16 cellular contexts compared by ENCODE assay signal in the genomic region with DNA sequence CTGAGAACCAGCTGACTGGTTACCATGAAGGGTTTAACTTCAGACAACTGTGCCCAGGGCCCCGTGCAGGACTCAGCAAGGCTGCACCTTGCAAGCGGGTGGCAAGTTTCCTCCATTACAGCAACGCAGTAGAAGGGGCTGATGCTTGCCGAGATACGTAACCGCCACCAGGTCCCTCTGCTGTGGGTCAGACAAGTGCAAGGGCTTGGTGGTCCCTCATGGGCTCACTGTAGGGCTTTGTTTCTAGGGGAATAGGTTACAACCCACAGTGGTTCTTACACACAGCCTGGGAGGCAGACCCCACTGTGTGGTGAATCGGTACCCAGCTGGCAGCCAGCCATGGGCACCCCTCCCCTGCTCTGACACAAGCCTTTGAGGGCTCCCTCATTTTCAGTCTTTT. TPM values are rescaled to one million over a fixed set of nuclear protein-coding genes. Genes with fewer than 3 reads are reported as not detected.
DNase-seq lines count a peak whose midpoint lies in the region; ATAC-seq and TF ChIP-seq lines count a peak whose summit lies in the region.
"Had no signal": no experiment of that assay in that cellular context is flagged by ENCODE, and none has a peak within 500 bp of the region (broad histone marks: within the 10 kb centered on the region; RNA-seq: fewer than 3 reads in every experiment).

No MANE protein-coding gene starts in this region.

- DNase-seq in activated T-cell treated with anti-CD3 and anti-CD28 coated beads, Interleukin-2, amount 50 U/mL, for 24 hours, result peak; percentile 9
- no peak for DNase-seq in activated T-cell treated with anti-CD3 and anti-CD28 coated beads, Interleukin-2, amount 50 U/mL, for 72 hours
- no peak for DNase-seq in DND-41
- peak; percentile 22 for DNase-seq in islet precursor cell
- peak; percentile 38 for DNase-seq in posterior vena cava (ENCODE audit: low spot score)
- DNase-seq in Calu3, result no peak
- DNase-seq: 8988T; AML-193; CD4-positive, CD25-positive, alpha-beta regulatory T cell; DMS79; EL had no signal

- no peaks in the 10 kb centered on the region for H3K27me3 ChIP-seq in DND-41 (ENCODE audit: insufficient read depth, low read length, poor library complexity)
- H3K27me3 ChIP-seq: BLaER1 treated with 17β-estradiol and CSF1 and Interleukin-3, amounts not matched to agents 10 nM and 100 nM had no signal

- CTCF ChIA-PET in Calu3 (lab: Charles Lee), result no interaction called here

- intact Hi-C loops in posterior vena cava (cut with DNase I) (no loop called here), Calu3 (cut with micrococcal nuclease; ENCODE audit: unreplicated experiment) (no loop called here)

- no peak overlapping the region for H2AFZ ChIP-seq in DND-41 (ENCODE audit: low read depth, low read length)

- no peaks in the 10 kb centered on the region for H3K36me3 Mint-ChIP-seq in activated T-cell treated with anti-CD3 and anti-CD28 coated beads, Interleukin-2, amount 50 U/mL, for 24 hours (ENCODE audit: low read depth)
- H3K36me3 Mint-ChIP-seq in activated T-cell treated with anti-CD3 and anti-CD28 coated beads, Interleukin-2, amount 50 U/mL, for 72 hours (ENCODE audit: insufficient read depth in 2 of 2), result no peaks in the 10 kb centered on the region
- no peaks in the 10 kb centered on the region for H3K36me3 Mint-ChIP-seq in Calu3 (ENCODE audit: insufficient read depth, unreplicated experiment)
- H3K36me3 Mint-ChIP-seq: CD4-positive, CD25-positive, alpha-beta regulatory T cell had no signal

- no peaks in the 10 kb centered on the region for H3K36me3 ChIP-seq in DND-41 (ENCODE audit: insufficient read depth, low read length)
- H3K36me3 ChIP-seq: BLaER1 treated with 17β-estradiol and CSF1 and Interleukin-3, amounts not matched to agents 10 nM and 100 nM; HAP-1 had no signal

- no peaks in the 10 kb centered on the region for H3K79me2 ChIP-seq in DND-41 (ENCODE audit: insufficient read depth, low read length)

- no peak overlapping the region for H3K27ac Mint-ChIP-seq in activated T-cell treated with anti-CD3 and anti-CD28 coated beads, Interleukin-2, amount 50 U/mL, for 24 hours
- H3K27ac Mint-ChIP-seq in activated T-cell treated with anti-CD3 and anti-CD28 coated beads, Interleukin-2, amount 50 U/mL, for 72 hours, result no peak overlapping the region
- no peak overlapping the region for H3K27ac Mint-ChIP-seq in Calu3 (ENCODE audit: unreplicated experiment)
- H3K27ac Mint-ChIP-seq: CD4-positive, CD25-positive, alpha-beta regulatory T cell had no signal

- no peaks in the 10 kb centered on the region for H4K20me1 ChIP-seq in DND-41 (ENCODE audit: insufficient read depth, low read length)

- no peaks in the 10 kb centered on the region for H3K9me3 Mint-ChIP-seq in activated T-cell treated with anti-CD3 and anti-CD28 coated beads, Interleukin-2, amount 50 U/mL, for 24 hours
- H3K9me3 Mint-ChIP-seq in activated T-cell treated with anti-CD3 and anti-CD28 coated beads, Interleukin-2, amount 50 U/mL, for 72 hours, result no peaks in the 10 kb centered on the region
- H3K9me3 Mint-ChIP-seq in Calu3 (ENCODE audit: low read depth, unreplicated experiment), result no peaks in the 10 kb centered on the region
- H3K9me3 Mint-ChIP-seq: CD4-positive, CD25-positive, alpha-beta regulatory T cell had no signal

- no peaks in the 10 kb centered on the region for H3K9me3 ChIP-seq in DND-41 (ENCODE audit: insufficient read depth, low read length, severe bottlenecking)
- H3K9me3 ChIP-seq: BLaER1 treated with 17β-estradiol and CSF1 and Interleukin-3, amounts not matched to agents 10 nM and 100 nM; HAP-1 had no signal

- BruUV-seq in Calu3 (replicated peaks; lab: Mats Ljungman, UMichigan), result no TSS peak

- peak overlapping the region; percentile 84; the same call in 1 of the 2 replicates for H3K27ac ChIP-seq in DND-41 (ENCODE audit: low read length)
- H3K27ac ChIP-seq: BLaER1 treated with 17β-estradiol and CSF1 and Interleukin-3, amounts not matched to agents 10 nM and 100 nM had no signal

- TF ChIP-seq CTCF in DND-41 (IDR thresholded peaks at IDR 0.05; ENCODE audit: borderline replicate concordance, extremely low read depth, low read length, poor library complexity, severe bottlenecking), result no peak
- no peak for TF ChIP-seq CTCF in Calu3 (IDR thresholded peaks at IDR 0.05; ENCODE audit: unreplicated experiment)

- H3K4me2 ChIP-seq in DND-41 (ENCODE audit: insufficient read depth, low read length), result no peak overlapping the region
- H3K4me2 ChIP-seq: BLaER1 treated with 17β-estradiol and CSF1 and Interleukin-3, amounts not matched to agents 10 nM and 100 nM had no signal

- H3K4me3 ChIP-seq in DND-41 (ENCODE audit: low read depth in 1 of 2, low read length in 2 of 2), result no peak overlapping the region
- H3K4me3 ChIP-seq: BLaER1 treated with 17β-estradiol and CSF1 and Interleukin-3, amounts not matched to agents 10 nM and 100 nM; HAP-1 had no signal

- peaks cover 45% of the 10 kb centered on the region for H3K4me1 ChIP-seq in DND-41 (ENCODE audit: insufficient read depth, low read length)
- H3K4me1 ChIP-seq: HAP-1 had no signal

- H3K9ac ChIP-seq in DND-41 (ENCODE audit: low read depth, low read length), result no peak overlapping the region
- H3K9ac ChIP-seq: BLaER1 treated with 17β-estradiol and CSF1 and Interleukin-3, amounts not matched to agents 10 nM and 100 nM had no signal

- ATAC-seq in activated T-cell treated with anti-CD3 and anti-CD28 coated beads, Interleukin-2, amount 50 U/mL, for 72 hours (replicated peaks in 1 of 2), result no peak
- no peak for ATAC-seq in DND-41 (ENCODE audit: insufficient read depth, low read depth)
- ATAC-seq in GM18517 (IDR thresholded peaks at IDR 0.05; ENCODE audit: unreplicated experiment), result no peak
- no peak for ATAC-seq in GM18867 (IDR thresholded peaks at IDR 0.05; ENCODE audit: unreplicated experiment)
- ATAC-seq: HepG2 had no signal

- no peaks in the 10 kb centered on the region for H3K27me3 Mint-ChIP-seq in activated T-cell treated with anti-CD3 and anti-CD28 coated beads, Interleukin-2, amount 50 U/mL, for 24 hours
- H3K27me3 Mint-ChIP-seq in activated T-cell treated with anti-CD3 and anti-CD28 coated beads, Interleukin-2, amount 50 U/mL, for 72 hours (ENCODE audit: low read depth), result no peaks in the 10 kb centered on the region
- H3K27me3 Mint-ChIP-seq in Calu3 (ENCODE audit: unreplicated experiment), result no peaks in the 10 kb centered on the region

- no peaks in the 10 kb centered on the region for H3K4me1 Mint-ChIP-seq in activated T-cell treated with anti-CD3 and anti-CD28 coated beads, Interleukin-2, amount 50 U/mL, for 24 hours (ENCODE audit: low read depth)
- H3K4me1 Mint-ChIP-seq in activated T-cell treated with anti-CD3 and anti-CD28 coated beads, Interleukin-2, amount 50 U/mL, for 72 hours (ENCODE audit: low read depth), result no peaks in the 10 kb centered on the region
- no peaks in the 10 kb centered on the region for H3K4me1 Mint-ChIP-seq in Calu3 (ENCODE audit: low read depth, unreplicated experiment)
- H3K4me1 Mint-ChIP-seq: CD4-positive, CD25-positive, alpha-beta regulatory T cell had no signal

- no peak overlapping the region for H3K4me3 Mint-ChIP-seq in activated T-cell treated with anti-CD3 and anti-CD28 coated beads, Interleukin-2, amount 50 U/mL, for 24 hours
- no peak overlapping the region for H3K4me3 Mint-ChIP-seq in activated T-cell treated with anti-CD3 and anti-CD28 coated beads, Interleukin-2, amount 50 U/mL, for 72 hours
- H3K4me3 Mint-ChIP-seq in Calu3 (ENCODE audit: low read depth, unreplicated experiment), result no peak overlapping the region
- H3K4me3 Mint-ChIP-seq: CD4-positive, CD25-positive, alpha-beta regulatory T cell had no signal

RNA-seq across cellular contexts. Expression of a gene that starts 15.5 kb away (rescaled TPM):
- 100 to 1,000 TPM; 132 to 141 TPM for total RNA-seq in activated T-cell treated with anti-CD3 and anti-CD28 coated beads, Interleukin-2, amount 50 U/mL, for 72 hours
- 10 to 100 TPM; 33.6 to 38.2 TPM for total RNA-seq in posterior vena cava
- 123 and 140 TPM in 2 replicates for total RNA-seq in Calu3 (2022)

RNA-seq across cellular contexts. Expression of a gene that starts 33.2 kb away (rescaled TPM):
- total RNA-seq in activated T-cell treated with anti-CD3 and anti-CD28 coated beads, Interleukin-2, amount 50 U/mL, for 72 hours, result 10 to 100 TPM; 42.9 to 44.8 TPM
- total RNA-seq in posterior vena cava (10 to 100 TPM; 67.4 to 76.7 TPM), Calu3 (2022) (83.3 and 85.0 TPM in 2 replicates)

RNA-seq across cellular contexts. Expression of a gene that starts 58.7 kb away (rescaled TPM):
- 10 to 100 TPM; 26.4 to 31.1 TPM for total RNA-seq in activated T-cell treated with anti-CD3 and anti-CD28 coated beads, Interleukin-2, amount 50 U/mL, for 72 hours
- 10 to 100 TPM; 48.6 to 57.3 TPM for total RNA-seq in posterior vena cava
- total RNA-seq in Calu3 (2022), result 24.0 and 25.0 TPM in 2 replicates

Comparison
In these comparisons a context has a peak if more than half of its experiments do, and no peak if none do; other contexts are left out.
1. DNase-seq: peak in activated T-cell treated with anti-CD3 and anti-CD28 coated beads, Interleukin-2, amount 50 U/mL, for 24 hours (single experiment), islet precursor cell (single experiment) and posterior vena cava (single experiment); none in activated T-cell treated with anti-CD3 and anti-CD28 coated beads, Interleukin-2, amount 50 U/mL, for 72 hours (0 of 2), DND-41 (single experiment) and Calu3 (single experiment).